ENCODE assay signal across 8 cellular contexts in the genomic region with DNA sequence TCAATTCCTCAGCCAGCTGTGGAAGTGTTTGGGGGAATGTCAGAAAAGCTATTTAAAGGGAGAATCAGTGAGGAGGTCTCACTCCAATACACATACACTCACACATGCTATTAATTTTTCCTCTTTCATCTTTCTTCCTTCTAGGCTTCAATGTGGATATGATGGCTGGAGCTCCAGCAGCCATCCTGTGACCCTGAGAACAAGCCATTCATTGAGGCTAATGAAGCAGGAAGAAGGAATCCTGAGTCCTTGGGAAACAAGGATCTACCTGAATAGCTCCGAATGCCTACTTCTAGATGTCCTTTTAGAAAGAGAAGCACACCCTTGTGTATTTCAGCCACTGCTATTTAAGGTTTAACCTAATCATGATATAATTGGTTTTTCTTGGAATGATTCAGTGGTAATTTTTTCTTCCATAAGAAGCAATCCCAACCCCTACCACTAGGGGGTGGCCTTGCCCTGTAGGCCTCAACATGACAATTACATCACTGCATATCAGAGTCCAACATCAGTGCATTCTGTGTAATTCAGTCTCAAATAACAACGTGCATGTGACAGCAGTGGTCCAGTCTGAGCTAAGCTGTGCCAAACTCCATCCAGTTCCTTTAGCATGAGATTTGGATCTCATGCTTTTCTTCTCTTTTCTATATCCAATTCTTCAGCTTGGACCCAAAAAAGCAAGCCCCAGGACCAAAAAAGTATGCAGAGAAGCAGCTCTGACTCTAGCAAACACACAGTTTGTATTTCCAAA.
A peak's percentile ranks its signal among the peaks of the same experiment; 100 is the strongest.
DNase-seq lines count a peak whose midpoint lies in the region; ATAC-seq and TF ChIP-seq lines count a peak whose summit lies in the region.

No MANE protein-coding gene starts in this region.

- peak; percentile 97 for TF ChIP-seq CTCF in cardiac fibroblast (IDR thresholded peaks at IDR 0.05; ENCODE audit: low read depth, low read length)

- DNase-seq in NCI-H1417 (lab: John Stamatoyannopoulos, UW) (peak; percentile 16 to 65 (median 53)), NCI-H1417 treated with DMSO at 0.1 percent for 48 hours (lab: John Stamatoyannopoulos, UW) (no peak), NCI-H2029 (lab: John Stamatoyannopoulos, UW) (peak; percentile 36), cardiac fibroblast (ENCODE audit: low read depth in 2 of 2) (peak; percentile 87 to 89), left lobe of liver (ENCODE audit: low spot score) (peak; percentile 69)
- peak; percentile 23 to 35 (median 30) for DNase-seq in activated CD4-positive, CD25-positive, alpha-beta regulatory T cell (lab: John Stamatoyannopoulos, UW)
- peak; percentile 10 to 56 (median 21) for DNase-seq in stimulated activated CD4-positive, alpha-beta T cell treated with anti-CD3 and anti-CD28 coated beads, TNF-alpha, amount 100 ng/mL, for 4 hours (ENCODE audit: low read depth in 3 of 3)

- ATAC-seq in HG02840 (IDR thresholded peaks at IDR 0.05; ENCODE audit: low FRiP score, unreplicated experiment) (peak; percentile 39), left lobe of liver (peak; percentile 100)

- no peak overlapping the region for H3K4me3 ChIP-seq in cardiac fibroblast (replicated peaks in 1 of 2; ENCODE audit: low read depth in 2 of 2, low read length in 2 of 2)
